In the genomic region with DNA sequence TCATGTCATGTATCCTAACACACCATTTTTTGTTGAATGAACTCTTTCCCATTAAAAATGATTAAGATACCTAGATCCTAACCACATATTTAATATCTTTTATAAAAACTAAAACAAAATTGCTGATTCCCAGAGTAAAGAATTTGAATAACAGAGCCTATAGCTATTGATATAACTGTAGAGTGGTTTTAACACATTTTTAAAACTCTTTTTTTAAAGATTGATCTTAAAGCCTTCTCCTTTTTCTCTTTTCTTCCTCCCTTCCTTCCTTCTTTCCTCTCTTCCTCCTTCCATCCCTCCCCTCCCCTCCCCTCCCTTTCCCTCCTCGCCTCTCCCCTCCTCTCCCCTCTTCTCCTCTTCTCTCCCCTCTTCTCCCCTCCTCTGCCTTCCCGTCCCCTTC, we compare ENCODE assay signal across 32 cellular contexts.
"Had no signal": no experiment of that assay in that cellular context is flagged by ENCODE, and none has a peak within 500 bp of the region (broad histone marks: within the 10 kb centered on the region; RNA-seq: fewer than 3 reads in every experiment).

No MANE protein-coding gene starts in this region.

- H3K4me3 ChIP-seq: adrenal gland, body of pancreas, breast epithelium had no signal

- ATAC-seq: activated CD8-positive, alpha-beta T cell treated with anti-CD3 and anti-CD28 coated beads for 36 hours; activated naive CD4-positive, alpha-beta T cell treated with anti-CD3 and anti-CD28 coated beads, Interleukin-2, amount 50 U/mL, for 72 hours; activated T-cell treated with anti-CD3 and anti-CD28 coated beads, Interleukin-2, amount 50 U/mL, for 4 hours; activated T-cell treated with anti-CD3 and anti-CD28 coated beads, Interleukin-2, amount 50 U/mL, for 72 hours; activated T-helper 17 cell treated with anti-CD3 and anti-CD28 coated beads, Interleukin-2, amount 50 U/mL, for 72 hours; body of pancreas had no signal

- FAIRE-seq: TTC549 had no signal

- DNase-seq: activated B cell treated with CpG ODN at 0.5 μM for 24 hours; activated CD4-positive, alpha-beta memory T cell treated with anti-CD3 and anti-CD28 coated beads for 36 hours; activated CD4-positive, alpha-beta T cell treated with anti-CD3 and anti-CD28 coated beads for 4 hours; activated CD4-positive, alpha-beta T cell treated with anti-CD3 and anti-CD28 coated beads, Interleukin-2, amount 10 ng/mL, durations not matched to agents 24 days and 14 days; activated CD4-positive, alpha-beta T cell treated with anti-CD3 and anti-CD28 coated beads, Interleukin-2, amount 50 U/mL, for 1 hour; activated CD4-positive, alpha-beta T cell treated with anti-CD3 and anti-CD28 coated beads, Interleukin-2, amount 50 U/mL, for 4 hours; activated CD4-positive, CD25-positive, alpha-beta regulatory T cell treated with anti-CD3 and anti-CD28 coated beads, Interleukin-2, amount 50 U/mL, for 72 hours; activated CD8-positive, alpha-beta memory T cell treated with anti-CD3 and anti-CD28 coated beads, Interleukin-2, amount 50 U/mL, for 4 hours; activated CD8-positive, alpha-beta T cell treated with anti-CD3 and anti-CD28 coated beads for 36 hours; activated effector memory CD4-positive, alpha-beta T cell treated with anti-CD3 and anti-CD28 coated beads, Interleukin-2, amount 50 U/mL, for 16 hours; activated gamma-delta T cell treated with Interleukin-2 at 50 U/mL for 16 hours; activated naive CD4-positive, alpha-beta T cell; activated naive CD4-positive, alpha-beta T cell treated with anti-CD3 and anti-CD28 coated beads for 36 hours; activated naive CD4-positive, alpha-beta T cell treated with anti-CD3 and anti-CD28 coated beads, Interleukin-2, amount 50 U/mL, for 16 hours; activated naive CD8-positive, alpha-beta T cell treated with anti-CD3 and anti-CD28 coated beads for 36 hours; activated T-cell treated with anti-CD3 and anti-CD28 coated beads for 4 hours; activated T-cell treated with anti-CD3 and anti-CD28 coated beads, Interleukin-2, amount 50 U/mL, for 1 hour; activated T-cell treated with anti-CD3 and anti-CD28 coated beads, Interleukin-2, amount 50 U/mL, for 4 hours; activated T-cell treated with anti-CD3 and anti-CD28 coated beads, Interleukin-2, amount 50 U/mL, for 72 hours; adrenal gland; amniotic stem cell; aorta; body of pancreas; brain microvascular endothelial cell; central memory CD4-positive, alpha-beta T cell; T-helper 2 cell; T-helper 9 cell had no signal

- H3K27ac ChIP-seq: adrenal gland, body of pancreas, brain microvascular endothelial cell, breast epithelium, VCaP had no signal

- H3K4me1 ChIP-seq: adrenal gland, body of pancreas, breast epithelium had no signal

- H3K27me3 ChIP-seq: adrenal gland, body of pancreas, brain microvascular endothelial cell, breast epithelium had no signal

- H3K9me3 ChIP-seq: adrenal gland, body of pancreas, breast epithelium had no signal

- H3K36me3 ChIP-seq: adrenal gland, brain microvascular endothelial cell, breast epithelium had no signal
